In genomic region chr5:32709789-32710334, GRCh38 we compare ENCODE assay signal across 8 cellular contexts. TPM values are rescaled to one million over a fixed set of nuclear protein-coding genes. Genes with fewer than 3 reads are reported as not detected.
A peak's percentile ranks its signal among the peaks of the same experiment; 100 is the strongest.
DNase-seq lines count a peak whose midpoint lies in the region; ATAC-seq, FAIRE-seq and TF ChIP-seq lines count a peak whose summit lies in the region.

No MANE protein-coding gene starts in this region.

- DNase-seq in AG09319 (ENCODE audit: extremely low read depth, low read depth) (peak; percentile 57), RCC 7860 (ENCODE audit: low spot score) (peak; percentile 36), astrocyte of the cerebellum (ENCODE audit: low read depth) (peak; percentile 46), hepatocyte (ENCODE audit: low spot score) (peak; percentile 80), psoas muscle (peak; percentile 61 to 77), OCI-LY7 (ENCODE audit: low spot score) (no peak)

- peaks cover 71% of the 10 kb centered on the region for H3K27me3 ChIP-seq in HUES6 (ENCODE audit: control insufficient read depth, insufficient read depth, low read length)
- peaks cover 58% of the 10 kb centered on the region for H3K27me3 ChIP-seq in hepatocyte
- peaks cover 0 to 30% (median 20%) of the 10 kb centered on the region in 3 donors for H3K27me3 ChIP-seq in psoas muscle (ENCODE audit: insufficient read depth in 3 of 3, low read length in 2 of 3)

- peak overlapping the region; percentile 4 for H3K9ac ChIP-seq in HUES6 (ENCODE audit: low read length)

- no peak for FAIRE-seq in RCC 7860 (lab: Jason Lieb, UNC)

- H3K4me2 ChIP-seq in hepatocyte (peak overlapping the region; percentile 95), OCI-LY7 (ENCODE audit: low read length) (no peak overlapping the region)

- ATAC-seq in GM18873 (IDR thresholded peaks at IDR 0.05; ENCODE audit: low FRiP score, unreplicated experiment) (peak; percentile 46), psoas muscle (peak; percentile 36 to 78 (median 56))

- H3K4me3 ChIP-seq in HUES6 (ENCODE audit: low read depth, low read length) (peak overlapping the region; percentile 65), astrocyte of the cerebellum (ENCODE audit: low read depth, low read length) (peak overlapping the region; percentile 62), hepatocyte (peak overlapping the region; percentile 27), psoas muscle (peak overlapping the region; percentile 80), OCI-LY7 (ENCODE audit: low read depth, low read length, poor library complexity, severe bottlenecking) (no peak overlapping the region)

- 2% methylated on average over 39 of the region's 39 CpGs for WGBS in hepatocyte (ENCODE audit: low lambda C conversion rate, missing lambda C conversion rate)
- 0 to 1% (median 1%) methylated on average over 39 of the region's 39 CpGs for WGBS in psoas muscle, 3 donors

- no peaks in the 10 kb centered on the region for H3K36me3 ChIP-seq in HUES6 (ENCODE audit: control insufficient read depth, insufficient read depth, low read length)
- no peaks in the 10 kb centered on the region for H3K36me3 ChIP-seq in hepatocyte (replicated peaks; ENCODE audit: insufficient read depth, low read depth)
- H3K36me3 ChIP-seq in psoas muscle (ENCODE audit: insufficient read depth in 1 of 2, low read depth in 1 of 2) = no peaks in the 10 kb centered on the region
- H3K36me3 ChIP-seq in OCI-LY7 (ENCODE audit: insufficient read depth, low read length) = no peaks in the 10 kb centered on the region

- H3K4me1 ChIP-seq in HUES6 (ENCODE audit: control insufficient read depth, insufficient read depth, low read length) (peaks cover 26% of the 10 kb centered on the region), hepatocyte (ENCODE audit: insufficient read depth) (peaks cover 8% of the 10 kb centered on the region), psoas muscle (peaks cover 5% of the 10 kb centered on the region), OCI-LY7 (ENCODE audit: insufficient read depth, low read length, poor library complexity, severe bottlenecking) (no peaks in the 10 kb centered on the region)

- no peaks in the 10 kb centered on the region for H3K79me2 ChIP-seq in hepatocyte
- H3K79me2 ChIP-seq in OCI-LY7 (ENCODE audit: insufficient read depth, low read depth, low read length) = no peaks in the 10 kb centered on the region

- H3K9me3 ChIP-seq in HUES6 (ENCODE audit: control insufficient read depth, insufficient read depth, low read depth, low read length) (no peaks in the 10 kb centered on the region), hepatocyte (ENCODE audit: low read depth) (no peaks in the 10 kb centered on the region), psoas muscle (no peaks in the 10 kb centered on the region), OCI-LY7 (ENCODE audit: low read length) (no peaks in the 10 kb centered on the region)

- in situ Hi-C loops in astrocyte of the cerebellum (cut with HindIII; ENCODE audit: low sequenced_read_pairs) = loop anchor here (25.0 kb wide), 1 partner anchor 577 kb away; no protein-coding TSS in a partner anchor

- TF ChIP-seq CTCF in AG09319 (IDR thresholded peaks at IDR 0.05; ENCODE audit: low read depth, low read length) (peak; percentile 77), astrocyte of the cerebellum (IDR thresholded peaks at IDR 0.05; ENCODE audit: low read depth, low read length, missing control alignments) (peak; percentile 85), hepatocyte (IDR thresholded peaks at IDR 0.05; ENCODE audit: poor library complexity) (peak; percentile 82), psoas muscle (IDR thresholded peaks at IDR 0.05) (peak; percentile 63), OCI-LY7 (conservative IDR thresholded peaks at IDR 0.05; ENCODE audit: low read length) (no peak)

- H3K9me2 ChIP-seq in hepatocyte (replicated peaks; ENCODE audit: insufficient read depth) (no peaks in the 10 kb centered on the region), OCI-LY7 (ENCODE audit: insufficient read depth, low read length) (no peaks in the 10 kb centered on the region)

- CTCF ChIA-PET in OCI-LY7 (lab: Charles Lee; ENCODE audit: unreplicated experiment) = no interaction called here

- H4K20me1 ChIP-seq in hepatocyte (ENCODE audit: insufficient read depth, poor library complexity, severe bottlenecking) (no peaks in the 10 kb centered on the region), OCI-LY7 (ENCODE audit: insufficient read depth, low read length) (no peaks in the 10 kb centered on the region)

- BruUV-seq in OCI-LY7 (replicated peaks; lab: Mats Ljungman, UMichigan) = no TSS peak

- POLR2A ChIA-PET in OCI-LY7 (lab: Charles Lee) = interaction anchor here (0.7 kb wide), 1 partner anchor 19 kb away, joined by 3 read pairs; no protein-coding TSS in a partner anchor

- H3K27ac ChIP-seq in HUES6 (ENCODE audit: low read depth, low read length) (no peak overlapping the region), hepatocyte (peak overlapping the region; percentile 36), psoas muscle (peak overlapping the region; percentile 63), OCI-LY7 (ENCODE audit: low read depth, low read length, poor library complexity, severe bottlenecking) (no peak overlapping the region)

- H2AFZ ChIP-seq in hepatocyte (peak overlapping the region; percentile 47), OCI-LY7 (ENCODE audit: low read length) (no peak overlapping the region)

- intact Hi-C loops in psoas muscle (cut with DNase I) = loop anchor here in 1 of 2 donors (5.0 kb wide), 1 partner anchor 587 kb away; no protein-coding TSS in a partner anchor
- intact Hi-C loops in OCI-LY7 (cut with micrococcal nuclease; ENCODE audit: unreplicated experiment) = loop anchor here (10.0 kb wide), 2 partner anchors 225 to 715 kb away; no protein-coding TSS in a partner anchor

RNA-seq across cellular contexts. Expression of gene NPR3, which starts 1.3 kb away (rescaled TPM):
- total RNA-seq in hepatocyte (18.9 and 20.0 TPM in 2 replicates), psoas muscle (10 to 100 TPM in 3 of 4 donors, 1 to 10 TPM in 1; 2.2 to 44.2 (median 20.5) TPM), OCI-LY7 (2022) (not detected in 2 replicates)
- polyA plus RNA-seq in hepatocyte (3.6 and 6.9 TPM in 2 replicates), psoas muscle (10 to 100 TPM in 1 of 3 donors, 1 to 10 TPM in 2; 1.6 to 19.6 (median 1.8) TPM)
- not detected in 2 replicates for total RNA-seq in OCI-LY7 (2014; rRNA removed; shearing (Covaris generic))

Comparison
In these comparisons a context has a peak if more than half of its experiments do, and no peak if none do; other contexts are left out.
1. H3K27ac ChIP-seq: peak in hepatocyte (single experiment) and psoas muscle (single experiment); none in HUES6 (single experiment) and OCI-LY7 (single experiment).